Comparison of ENCODE assay signal across 1 cellular context in genomic region chr7:150972094-150972493, GRCh38.
TF ChIP-seq lines count a peak whose summit lies in the region.

No MANE protein-coding gene starts in this region.

TF ChIP-seq in HepG2, 621 proteins besides CTCF, POLR2A, EP300 and RAD21:
- TF ChIP-seq CSRNP2 (CRISPR knock-in tag; conservative IDR thresholded peaks at IDR 0.05; ENCODE audit: low read depth) = no peak
- TF ChIP-seq TFDP1 (CRISPR knock-in tag; IDR thresholded peaks at IDR 0.05; ENCODE audit: borderline replicate concordance) = no peak
- TF ChIP-seq ZNF225 (CRISPR knock-in tag; IDR thresholded peaks at IDR 0.05) = no peak
- TF ChIP-seq ARID5B (CRISPR knock-in tag; IDR thresholded peaks at IDR 0.05) = no peak
- no peak for TF ChIP-seq ATF1 (CRISPR knock-in tag; IDR thresholded peaks at IDR 0.05)
- no peak for TF ChIP-seq RFX3 (CRISPR knock-in tag; IDR thresholded peaks at IDR 0.05)
- no peak for TF ChIP-seq ZNF687 (CRISPR knock-in tag; IDR thresholded peaks at IDR 0.05)
- TF ChIP-seq RCOR2 (CRISPR knock-in tag; IDR thresholded peaks at IDR 0.05) = no peak
- no peak for TF ChIP-seq SAFB2 (CRISPR knock-in tag; IDR thresholded peaks at IDR 0.05; ENCODE audit: borderline replicate concordance, low read depth)
- no peak for TF ChIP-seq ARNTL (CRISPR knock-in tag; IDR thresholded peaks at IDR 0.05)
- TF ChIP-seq SIX1 (CRISPR knock-in tag; IDR thresholded peaks at IDR 0.05; ENCODE audit: borderline replicate concordance) = no peak
- TF ChIP-seq ZNF510 (CRISPR knock-in tag; IDR thresholded peaks at IDR 0.05; ENCODE audit: low read depth) = no peak
TF ChIP-seq in HepG2: peak in this region for 0.
